1 cellular context compared by ENCODE assay signal in genomic region chr22:39528681-39529486, GRCh38.
A peak's percentile ranks its signal among the peaks of the same experiment; 100 is the strongest.
TF ChIP-seq lines count a peak whose summit lies in the region.

No MANE protein-coding gene starts in this region.

TF ChIP-seq in K562, 482 proteins besides CTCF, POLR2A, EP300 and RAD21 (continued from another document):
- TF ChIP-seq DEAF1 (CRISPR knock-in tag; IDR thresholded peaks at IDR 0.05): peak; percentile 85
- TF ChIP-seq KAT7 (CRISPR knock-in tag; IDR thresholded peaks at IDR 0.05; ENCODE audit: borderline replicate concordance): no peak
- 0 out of 2 replicates have a peak, but pooled peaks have one; percentile 17 for TF ChIP-seq ZNF740 (CRISPR knock-in tag; IDR thresholded peaks at IDR 0.05)
- TF ChIP-seq ZNF740 (tag; IDR thresholded peaks at IDR 0.05): no peak
- TF ChIP-seq YY1 (IDR thresholded peaks at IDR 0.05; ENCODE audit: borderline replicate concordance in 1 of 3, control insufficient read depth in 1 of 3, extremely low read depth in 1 of 3, insufficient read depth in 3 of 3, insufficient read length in 1 of 3, insufficient replicate concordance in 2 of 3, low read depth in 1 of 3, low read length in 2 of 3): peak in 2 of 3 experiments; percentile 76 to 86
- TF ChIP-seq GTF2F1 (IDR thresholded peaks at IDR 0.05; ENCODE audit: low read depth, low read length): no peak
- peak; percentile 67; the same call in 1 of the 2 replicates for TF ChIP-seq ARID2 (IDR thresholded peaks at IDR 0.05)
- no peak for TF ChIP-seq DDX20 (tag; IDR thresholded peaks at IDR 0.05; ENCODE audit: low read depth)
- no peak for TF ChIP-seq MEF2A (IDR thresholded peaks at IDR 0.05; ENCODE audit: control insufficient read depth, low read depth, low read length)
- TF ChIP-seq ZNF445 (CRISPR knock-in tag; IDR thresholded peaks at IDR 0.05; ENCODE audit: low read depth): no peak
- TF ChIP-seq DACH1 (IDR thresholded peaks at IDR 0.05; ENCODE audit: partially characterized antibody): peak; percentile 18
- TF ChIP-seq, protein P1, sequence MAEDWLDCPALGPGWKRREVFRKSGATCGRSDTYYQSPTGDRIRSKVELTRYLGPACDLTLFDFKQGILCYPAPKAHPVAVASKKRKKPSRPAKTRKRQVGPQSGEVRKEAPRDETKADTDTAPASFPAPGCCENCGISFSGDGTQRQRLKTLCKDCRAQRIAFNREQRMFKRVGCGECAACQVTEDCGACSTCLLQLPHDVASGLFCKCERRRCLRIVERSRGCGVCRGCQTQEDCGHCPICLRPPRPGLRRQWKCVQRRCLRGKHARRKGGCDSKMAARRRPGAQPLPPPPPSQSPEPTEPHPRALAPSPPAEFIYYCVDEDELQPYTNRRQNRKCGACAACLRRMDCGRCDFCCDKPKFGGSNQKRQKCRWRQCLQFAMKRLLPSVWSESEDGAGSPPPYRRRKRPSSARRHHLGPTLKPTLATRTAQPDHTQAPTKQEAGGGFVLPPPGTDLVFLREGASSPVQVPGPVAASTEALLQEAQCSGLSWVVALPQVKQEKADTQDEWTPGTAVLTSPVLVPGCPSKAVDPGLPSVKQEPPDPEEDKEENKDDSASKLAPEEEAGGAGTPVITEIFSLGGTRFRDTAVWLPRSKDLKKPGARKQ (CRISPR knock-in tag; IDR thresholded peaks at IDR 0.05): no peak
- TF ChIP-seq HOMEZ (CRISPR knock-in tag; IDR thresholded peaks at IDR 0.05): no peak
- TF ChIP-seq NBN (IDR thresholded peaks at IDR 0.05; ENCODE audit: low read depth): no peak
- no peak for TF ChIP-seq TRIM24 (IDR thresholded peaks at IDR 0.05)
- no peak for TF ChIP-seq REST (CRISPR knock-in tag; IDR thresholded peaks at IDR 0.05; ENCODE audit: low read depth)
- TF ChIP-seq RB1 (IDR thresholded peaks at IDR 0.05; ENCODE audit: low read depth): peak; percentile 96
- no peak for TF ChIP-seq MECOM (CRISPR knock-in tag; IDR thresholded peaks at IDR 0.05)
- TF ChIP-seq, protein P2, sequence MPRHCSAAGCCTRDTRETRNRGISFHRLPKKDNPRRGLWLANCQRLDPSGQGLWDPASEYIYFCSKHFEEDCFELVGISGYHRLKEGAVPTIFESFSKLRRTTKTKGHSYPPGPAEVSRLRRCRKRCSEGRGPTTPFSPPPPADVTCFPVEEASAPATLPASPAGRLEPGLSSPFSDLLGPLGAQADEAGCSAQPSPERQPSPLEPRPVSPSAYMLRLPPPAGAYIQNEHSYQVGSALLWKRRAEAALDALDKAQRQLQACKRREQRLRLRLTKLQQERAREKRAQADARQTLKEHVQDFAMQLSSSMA (CRISPR knock-in tag; IDR thresholded peaks at IDR 0.05): no peak
- TF ChIP-seq PHTF2 (CRISPR knock-in tag; IDR thresholded peaks at IDR 0.05): no peak
- no peak for TF ChIP-seq HDAC8 (tag; IDR thresholded peaks at IDR 0.05)
- peak; percentile 34; the same call in 1 of the 2 replicates for TF ChIP-seq EP400 (IDR thresholded peaks at IDR 0.05)
- TF ChIP-seq ZNF717 (CRISPR knock-in tag; IDR thresholded peaks at IDR 0.05): no peak
- no peak for TF ChIP-seq HBP1 (CRISPR knock-in tag; IDR thresholded peaks at IDR 0.05)
- TF ChIP-seq RFX5 (IDR thresholded peaks at IDR 0.05; ENCODE audit: low read depth, low read length): peak; percentile 76; the same call in 1 of the 2 replicates
- TF ChIP-seq, protein P3, sequence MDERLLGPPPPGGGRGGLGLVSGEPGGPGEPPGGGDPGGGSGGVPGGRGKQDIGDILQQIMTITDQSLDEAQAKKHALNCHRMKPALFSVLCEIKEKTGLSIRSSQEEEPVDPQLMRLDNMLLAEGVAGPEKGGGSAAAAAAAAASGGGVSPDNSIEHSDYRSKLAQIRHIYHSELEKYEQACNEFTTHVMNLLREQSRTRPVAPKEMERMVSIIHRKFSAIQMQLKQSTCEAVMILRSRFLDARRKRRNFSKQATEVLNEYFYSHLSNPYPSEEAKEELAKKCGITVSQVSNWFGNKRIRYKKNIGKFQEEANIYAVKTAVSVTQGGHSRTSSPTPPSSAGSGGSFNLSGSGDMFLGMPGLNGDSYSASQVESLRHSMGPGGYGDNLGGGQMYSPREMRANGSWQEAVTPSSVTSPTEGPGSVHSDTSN (CRISPR knock-in tag; IDR thresholded peaks at IDR 0.05; ENCODE audit: low read depth): no peak
- TF ChIP-seq, protein P3 (tag; conservative IDR thresholded peaks at IDR 0.05; ENCODE audit: low read depth): no peak
- TF ChIP-seq, protein P4, sequence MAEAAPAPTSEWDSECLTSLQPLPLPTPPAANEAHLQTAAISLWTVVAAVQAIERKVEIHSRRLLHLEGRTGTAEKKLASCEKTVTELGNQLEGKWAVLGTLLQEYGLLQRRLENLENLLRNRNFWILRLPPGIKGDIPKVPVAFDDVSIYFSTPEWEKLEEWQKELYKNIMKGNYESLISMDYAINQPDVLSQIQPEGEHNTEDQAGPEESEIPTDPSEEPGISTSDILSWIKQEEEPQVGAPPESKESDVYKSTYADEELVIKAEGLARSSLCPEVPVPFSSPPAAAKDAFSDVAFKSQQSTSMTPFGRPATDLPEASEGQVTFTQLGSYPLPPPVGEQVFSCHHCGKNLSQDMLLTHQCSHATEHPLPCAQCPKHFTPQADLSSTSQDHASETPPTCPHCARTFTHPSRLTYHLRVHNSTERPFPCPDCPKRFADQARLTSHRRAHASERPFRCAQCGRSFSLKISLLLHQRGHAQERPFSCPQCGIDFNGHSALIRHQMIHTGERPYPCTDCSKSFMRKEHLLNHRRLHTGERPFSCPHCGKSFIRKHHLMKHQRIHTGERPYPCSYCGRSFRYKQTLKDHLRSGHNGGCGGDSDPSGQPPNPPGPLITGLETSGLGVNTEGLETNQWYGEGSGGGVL (CRISPR knock-in tag; IDR thresholded peaks at IDR 0.05): no peak
- no peak for TF ChIP-seq SRF (CRISPR knock-in tag; IDR thresholded peaks at IDR 0.05)
- no peak for TF ChIP-seq CHCHD3 (CRISPR knock-in tag; IDR thresholded peaks at IDR 0.05)
- TF ChIP-seq BMI1 (IDR thresholded peaks at IDR 0.05; ENCODE audit: low read length): no peak; the same call in 1 of the 2 replicates
- TF ChIP-seq ZNF212 (CRISPR knock-in tag; IDR thresholded peaks at IDR 0.05): no peak
- no peak for TF ChIP-seq FOXJ3 (CRISPR knock-in tag; IDR thresholded peaks at IDR 0.05)
- TF ChIP-seq SPI1 (IDR thresholded peaks at IDR 0.05; ENCODE audit: borderline replicate concordance, low read depth, low read length): peak; percentile 32; the same call in 1 of the 2 replicates
- no peak for TF ChIP-seq ARNT (IDR thresholded peaks at IDR 0.05)
- no peak for TF ChIP-seq RBM34 (IDR thresholded peaks at IDR 0.05; ENCODE audit: borderline replicate concordance, insufficient read depth, low read length)
- TF ChIP-seq BRCA1 (IDR thresholded peaks at IDR 0.05): no peak
- TF ChIP-seq BRCA1 (CRISPR knock-in tag; IDR thresholded peaks at IDR 0.05): no peak
- TF ChIP-seq CCNT2 (IDR thresholded peaks at IDR 0.05; ENCODE audit: borderline replicate concordance, extremely low read depth, insufficient read length, low read depth, low read length): no peak
- TF ChIP-seq NR2F6 (CRISPR knock-in tag; IDR thresholded peaks at IDR 0.05): no peak
- no peak for TF ChIP-seq ZFP36 (IDR thresholded peaks at IDR 0.05; ENCODE audit: low read depth, low read length, partially characterized antibody)
- TF ChIP-seq ZNF165 (CRISPR knock-in tag; IDR thresholded peaks at IDR 0.05; ENCODE audit: borderline replicate concordance): no peak
- no peak for TF ChIP-seq ZFP1 (CRISPR knock-in tag; IDR thresholded peaks at IDR 0.05)
- no peak for TF ChIP-seq HNRNPUL1 (IDR thresholded peaks at IDR 0.05; ENCODE audit: low read length)
- TF ChIP-seq, protein P5, sequence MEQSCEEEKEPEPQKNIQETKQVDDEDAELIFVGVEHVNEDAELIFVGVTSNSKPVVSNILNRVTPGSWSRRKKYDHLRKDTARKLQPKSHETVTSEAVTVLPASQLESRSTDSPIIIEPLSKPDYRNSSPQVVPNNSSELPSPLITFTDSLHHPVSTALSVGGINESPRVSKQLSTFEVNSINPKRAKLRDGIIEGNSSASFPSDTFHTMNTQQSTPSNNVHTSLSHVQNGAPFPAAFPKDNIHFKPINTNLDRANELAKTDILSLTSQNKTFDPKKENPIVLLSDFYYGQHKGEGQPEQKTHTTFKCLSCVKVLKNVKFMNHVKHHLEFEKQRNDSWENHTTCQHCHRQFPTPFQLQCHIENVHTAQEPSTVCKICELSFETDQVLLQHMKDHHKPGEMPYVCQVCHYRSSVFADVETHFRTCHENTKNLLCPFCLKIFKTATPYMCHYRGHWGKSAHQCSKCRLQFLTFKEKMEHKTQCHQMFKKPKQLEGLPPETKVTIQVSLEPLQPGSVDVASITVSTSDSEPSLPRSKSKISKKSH (CRISPR knock-in tag; IDR thresholded peaks at IDR 0.05): no peak
